In the genomic region with DNA sequence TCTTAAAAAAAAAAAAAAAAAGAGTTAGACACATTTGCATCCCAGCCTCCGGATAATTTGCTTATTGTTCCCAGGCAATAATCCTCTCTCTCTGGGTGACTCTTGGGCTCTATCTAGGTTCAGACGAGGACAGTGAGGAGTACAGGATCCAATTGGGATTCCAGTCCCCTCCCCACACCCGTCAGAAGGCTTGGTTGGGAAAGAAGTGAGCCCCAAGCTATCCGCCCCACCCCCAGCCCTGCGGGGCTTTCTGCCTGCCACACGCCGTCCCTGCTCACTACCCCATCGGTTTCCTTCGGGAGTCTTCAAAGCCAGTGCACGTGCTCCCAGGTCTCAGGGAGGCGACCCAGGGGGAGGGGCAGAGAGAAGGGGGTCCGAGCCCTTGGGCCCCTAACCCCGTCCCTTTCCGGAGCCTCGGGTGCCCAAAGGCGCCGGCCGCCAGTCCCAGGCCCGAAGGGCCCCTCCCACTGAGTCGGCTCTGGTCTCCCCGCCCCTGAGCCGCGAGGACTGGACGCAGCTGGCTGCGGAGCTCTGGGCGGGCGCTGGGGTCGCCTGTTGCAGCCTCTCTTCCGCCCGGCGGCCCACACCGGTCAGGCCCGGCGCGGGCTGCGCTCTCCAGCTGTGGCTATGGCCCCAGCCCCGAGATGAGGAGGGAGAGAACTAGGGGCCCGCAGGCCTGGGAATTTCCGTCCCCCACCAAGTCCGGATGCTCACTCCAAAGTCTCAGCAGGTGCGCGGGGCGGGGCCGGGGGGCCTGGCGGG, we compare ENCODE assay signal across 1 cellular context.
TF ChIP-seq lines count a peak whose summit lies in the region.

No MANE protein-coding gene starts in this region.

TF ChIP-seq in HepG2, 621 proteins besides CTCF, POLR2A, EP300 and RAD21 (continued from another document and continues in another):
- TF ChIP-seq, protein P1, sequence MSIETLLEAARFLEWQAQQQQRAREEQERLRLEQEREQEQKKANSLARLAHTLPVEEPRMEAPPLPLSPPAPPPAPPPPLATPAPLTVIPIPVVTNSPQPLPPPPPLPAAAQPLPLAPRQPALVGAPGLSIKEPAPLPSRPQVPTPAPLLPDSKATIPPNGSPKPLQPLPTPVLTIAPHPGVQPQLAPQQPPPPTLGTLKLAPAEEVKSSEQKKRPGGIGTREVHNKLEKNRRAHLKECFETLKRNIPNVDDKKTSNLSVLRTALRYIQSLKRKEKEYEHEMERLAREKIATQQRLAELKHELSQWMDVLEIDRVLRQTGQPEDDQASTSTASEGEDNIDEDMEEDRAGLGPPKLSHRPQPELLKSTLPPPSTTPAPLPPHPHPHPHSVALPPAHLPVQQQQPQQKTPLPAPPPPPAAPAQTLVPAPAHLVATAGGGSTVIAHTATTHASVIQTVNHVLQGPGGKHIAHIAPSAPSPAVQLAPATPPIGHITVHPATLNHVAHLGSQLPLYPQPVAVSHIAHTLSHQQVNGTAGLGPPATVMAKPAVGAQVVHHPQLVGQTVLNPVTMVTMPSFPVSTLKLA (IDR thresholded peaks at IDR 0.05): no peak
- TF ChIP-seq, protein P2, sequence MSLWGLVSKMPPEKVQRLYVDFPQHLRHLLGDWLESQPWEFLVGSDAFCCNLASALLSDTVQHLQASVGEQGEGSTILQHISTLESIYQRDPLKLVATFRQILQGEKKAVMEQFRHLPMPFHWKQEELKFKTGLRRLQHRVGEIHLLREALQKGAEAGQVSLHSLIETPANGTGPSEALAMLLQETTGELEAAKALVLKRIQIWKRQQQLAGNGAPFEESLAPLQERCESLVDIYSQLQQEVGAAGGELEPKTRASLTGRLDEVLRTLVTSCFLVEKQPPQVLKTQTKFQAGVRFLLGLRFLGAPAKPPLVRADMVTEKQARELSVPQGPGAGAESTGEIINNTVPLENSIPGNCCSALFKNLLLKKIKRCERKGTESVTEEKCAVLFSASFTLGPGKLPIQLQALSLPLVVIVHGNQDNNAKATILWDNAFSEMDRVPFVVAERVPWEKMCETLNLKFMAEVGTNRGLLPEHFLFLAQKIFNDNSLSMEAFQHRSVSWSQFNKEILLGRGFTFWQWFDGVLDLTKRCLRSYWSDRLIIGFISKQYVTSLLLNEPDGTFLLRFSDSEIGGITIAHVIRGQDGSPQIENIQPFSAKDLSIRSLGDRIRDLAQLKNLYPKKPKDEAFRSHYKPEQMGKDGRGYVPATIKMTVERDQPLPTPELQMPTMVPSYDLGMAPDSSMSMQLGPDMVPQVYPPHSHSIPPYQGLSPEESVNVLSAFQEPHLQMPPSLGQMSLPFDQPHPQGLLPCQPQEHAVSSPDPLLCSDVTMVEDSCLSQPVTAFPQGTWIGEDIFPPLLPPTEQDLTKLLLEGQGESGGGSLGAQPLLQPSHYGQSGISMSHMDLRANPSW (CRISPR knock-in tag; IDR thresholded peaks at IDR 0.05; ENCODE audit: borderline replicate concordance): peak; percentile 43; the same call in 1 of the 2 replicates
- no peak for TF ChIP-seq HNRNPL (IDR thresholded peaks at IDR 0.05; ENCODE audit: low read depth, low read length)
- no peak for TF ChIP-seq ELK4 (CRISPR knock-in tag; IDR thresholded peaks at IDR 0.05; ENCODE audit: borderline replicate concordance)
- TF ChIP-seq ZBTB2 (CRISPR knock-in tag; IDR thresholded peaks at IDR 0.05; ENCODE audit: low read depth): no peak
- peak; percentile 83 for TF ChIP-seq ZNF281 (CRISPR knock-in tag; IDR thresholded peaks at IDR 0.05; ENCODE audit: borderline replicate concordance)
- TF ChIP-seq NR3C1 (CRISPR knock-in tag; IDR thresholded peaks at IDR 0.05): 0 out of 2 replicates have a peak, but pooled peaks have one; percentile 7
- TF ChIP-seq, protein P3, sequence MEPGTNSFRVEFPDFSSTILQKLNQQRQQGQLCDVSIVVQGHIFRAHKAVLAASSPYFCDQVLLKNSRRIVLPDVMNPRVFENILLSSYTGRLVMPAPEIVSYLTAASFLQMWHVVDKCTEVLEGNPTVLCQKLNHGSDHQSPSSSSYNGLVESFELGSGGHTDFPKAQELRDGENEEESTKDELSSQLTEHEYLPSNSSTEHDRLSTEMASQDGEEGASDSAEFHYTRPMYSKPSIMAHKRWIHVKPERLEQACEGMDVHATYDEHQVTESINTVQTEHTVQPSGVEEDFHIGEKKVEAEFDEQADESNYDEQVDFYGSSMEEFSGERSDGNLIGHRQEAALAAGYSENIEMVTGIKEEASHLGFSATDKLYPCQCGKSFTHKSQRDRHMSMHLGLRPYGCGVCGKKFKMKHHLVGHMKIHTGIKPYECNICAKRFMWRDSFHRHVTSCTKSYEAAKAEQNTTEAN (CRISPR knock-in tag; conservative IDR thresholded peaks at IDR 0.05): peak; percentile 49; the same call in 1 of the 2 replicates
- TF ChIP-seq ZNF569 (CRISPR knock-in tag; IDR thresholded peaks at IDR 0.05; ENCODE audit: borderline replicate concordance): no peak
- TF ChIP-seq ZNF253 (CRISPR knock-in tag; IDR thresholded peaks at IDR 0.05; ENCODE audit: borderline replicate concordance): peak; percentile 69; the same call in 1 of the 2 replicates
- TF ChIP-seq, protein P4, sequence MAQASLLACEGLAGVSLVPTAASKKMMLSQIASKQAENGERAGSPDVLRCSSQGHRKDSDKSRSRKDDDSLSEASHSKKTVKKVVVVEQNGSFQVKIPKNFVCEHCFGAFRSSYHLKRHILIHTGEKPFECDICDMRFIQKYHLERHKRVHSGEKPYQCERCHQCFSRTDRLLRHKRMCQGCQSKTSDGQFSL (CRISPR knock-in tag; IDR thresholded peaks at IDR 0.05): no peak
- TF ChIP-seq KDM1A (CRISPR knock-in tag; IDR thresholded peaks at IDR 0.05): no peak
- TF ChIP-seq TMF1 (CRISPR knock-in tag; IDR thresholded peaks at IDR 0.05; ENCODE audit: low read depth): no peak
- TF ChIP-seq, protein P5, sequence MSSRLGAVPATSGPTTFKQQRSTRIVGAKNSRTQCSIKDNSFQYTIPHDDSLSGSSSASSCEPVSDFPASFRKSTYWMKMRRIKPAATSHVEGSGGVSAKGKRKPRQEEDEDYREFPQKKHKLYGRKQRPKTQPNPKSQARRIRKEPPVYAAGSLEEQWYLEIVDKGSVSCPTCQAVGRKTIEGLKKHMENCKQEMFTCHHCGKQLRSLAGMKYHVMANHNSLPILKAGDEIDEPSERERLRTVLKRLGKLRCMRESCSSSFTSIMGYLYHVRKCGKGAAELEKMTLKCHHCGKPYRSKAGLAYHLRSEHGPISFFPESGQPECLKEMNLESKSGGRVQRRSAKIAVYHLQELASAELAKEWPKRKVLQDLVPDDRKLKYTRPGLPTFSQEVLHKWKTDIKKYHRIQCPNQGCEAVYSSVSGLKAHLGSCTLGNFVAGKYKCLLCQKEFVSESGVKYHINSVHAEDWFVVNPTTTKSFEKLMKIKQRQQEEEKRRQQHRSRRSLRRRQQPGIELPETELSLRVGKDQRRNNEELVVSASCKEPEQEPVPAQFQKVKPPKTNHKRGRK (CRISPR knock-in tag; IDR thresholded peaks at IDR 0.05): no peak
- no peak for TF ChIP-seq CCAR2 (optimal IDR thresholded peaks at IDR 0.05; ENCODE audit: low read depth, low read length)
- no peak for TF ChIP-seq JDP2 (CRISPR knock-in tag; IDR thresholded peaks at IDR 0.05; ENCODE audit: borderline replicate concordance)
- TF ChIP-seq ZNF276 (CRISPR knock-in tag; IDR thresholded peaks at IDR 0.05; ENCODE audit: low read depth): peak; percentile 88; the same call in 1 of the 2 replicates
- no peak for TF ChIP-seq ZBTB7A (CRISPR knock-in tag; IDR thresholded peaks at IDR 0.05)
- TF ChIP-seq ZNF615 (CRISPR knock-in tag; IDR thresholded peaks at IDR 0.05; ENCODE audit: borderline replicate concordance): no peak
- TF ChIP-seq, protein P6, sequence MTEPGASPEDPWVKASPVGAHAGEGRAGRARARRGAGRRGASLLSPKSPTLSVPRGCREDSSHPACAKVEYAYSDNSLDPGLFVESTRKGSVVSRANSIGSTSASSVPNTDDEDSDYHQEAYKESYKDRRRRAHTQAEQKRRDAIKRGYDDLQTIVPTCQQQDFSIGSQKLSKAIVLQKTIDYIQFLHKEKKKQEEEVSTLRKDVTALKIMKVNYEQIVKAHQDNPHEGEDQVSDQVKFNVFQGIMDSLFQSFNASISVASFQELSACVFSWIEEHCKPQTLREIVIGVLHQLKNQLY (CRISPR knock-in tag; IDR thresholded peaks at IDR 0.05): peak; percentile 47; the same call in 1 of the 2 replicates
- TF ChIP-seq ZNF264 (CRISPR knock-in tag; IDR thresholded peaks at IDR 0.05): peak; percentile 62
- TF ChIP-seq RBFOX2 (IDR thresholded peaks at IDR 0.05; ENCODE audit: low read depth, low read length): peak; percentile 82
- TF ChIP-seq EZH2 (conservative IDR thresholded peaks at IDR 0.05; ENCODE audit: low read depth, low read length): no peak
- TF ChIP-seq THYN1 (CRISPR knock-in tag; IDR thresholded peaks at IDR 0.05; ENCODE audit: borderline replicate concordance, low read depth): no peak
- TF ChIP-seq ZNF619 (CRISPR knock-in tag; IDR thresholded peaks at IDR 0.05): peak; percentile 85; the same call in 1 of the 2 replicates
- TF ChIP-seq ZNF629 (CRISPR knock-in tag; conservative IDR thresholded peaks at IDR 0.05): no peak; the same call in 1 of the 2 replicates
- no peak for TF ChIP-seq NBN (conservative IDR thresholded peaks at IDR 0.05)
- TF ChIP-seq ZMYM4 (CRISPR knock-in tag; IDR thresholded peaks at IDR 0.05): no peak
- 0 out of 2 replicates have a peak, but pooled peaks have one; percentile 47 for TF ChIP-seq MIER2 (CRISPR knock-in tag; IDR thresholded peaks at IDR 0.05)
- no peak for TF ChIP-seq CENPBD1 (CRISPR knock-in tag; IDR thresholded peaks at IDR 0.05; ENCODE audit: borderline replicate concordance, low read depth)
- TF ChIP-seq ZFYVE20 (CRISPR knock-in tag; IDR thresholded peaks at IDR 0.05; ENCODE audit: borderline replicate concordance, low read depth): no peak
- no peak for TF ChIP-seq TERF1 (CRISPR knock-in tag; IDR thresholded peaks at IDR 0.05)
- TF ChIP-seq EED (CRISPR knock-in tag; IDR thresholded peaks at IDR 0.05): no peak; the same call in 1 of the 2 replicates
- TF ChIP-seq ZNF605 (CRISPR knock-in tag; IDR thresholded peaks at IDR 0.05): peak; percentile 70; the same call in 1 of the 2 replicates
